In genomic region chr6:100163035-100163434, GRCh38 we compare ENCODE assay signal across 1 cellular context.
TF ChIP-seq lines count a peak whose summit lies in the region.

No MANE protein-coding gene starts in this region.

TF ChIP-seq in IMR-90, 13 proteins besides CTCF, POLR2A, EP300 and RAD21 (continued from another document):
- TF ChIP-seq USF2 (IDR thresholded peaks at IDR 0.05; ENCODE audit: low read depth, low read length), result no peak
- no peak for TF ChIP-seq BHLHE40 (IDR thresholded peaks at IDR 0.05; ENCODE audit: low read depth, low read length)
- TF ChIP-seq CEBPB (IDR thresholded peaks at IDR 0.05; ENCODE audit: low read depth, low read length), result no peak
- no peak for TF ChIP-seq MXI1 (IDR thresholded peaks at IDR 0.05; ENCODE audit: borderline replicate concordance, low read depth, low read length)
